In genomic region chr6:72636786-72637185, GRCh38 we compare ENCODE assay signal across 17 cellular contexts. TPM values are rescaled to one million over a fixed set of nuclear protein-coding genes. Genes with fewer than 3 reads are reported as not detected.
DNase-seq lines count a peak whose midpoint lies in the region; ATAC-seq, FAIRE-seq and TF ChIP-seq lines count a peak whose summit lies in the region.
"Had no signal": no experiment of that assay in that cellular context is flagged by ENCODE, and none has a peak within 500 bp of the region (broad histone marks: within the 10 kb centered on the region; RNA-seq: fewer than 3 reads in every experiment).

No MANE protein-coding gene starts in this region.

- no peaks in the 10 kb centered on the region for H3K79me2 ChIP-seq in neural progenitor cell (ENCODE audit: low read depth)

- H3K4me3 Mint-ChIP-seq in neural progenitor cell = no peak overlapping the region
- no peak overlapping the region for H3K4me3 Mint-ChIP-seq in CD8-positive, alpha-beta T cell
- H3K4me3 Mint-ChIP-seq: CD4-positive, alpha-beta memory T cell; GM23338; IgD-negative memory B cell had no signal

- DNase-seq in kidney (peak; percentile 22), LoVo (ENCODE audit: low spot score) (no peak), neural progenitor cell (ENCODE audit: low spot score) (no peak)
- no peak for DNase-seq in CD8-positive, alpha-beta T cell
- DNase-seq: CD4-positive, alpha-beta memory T cell; NCI-H1436 treated with DMSO at 0.1 percent for 48 hours; NCI-H2029 treated with DMSO at 0.1 percent for 48 hours; NCI-H2171 treated with DMSO at 0.1 percent for 48 hours; NCI-H446 treated with DMSO at 0.1 percent for 48 hours had no signal

- H4K20me1 ChIP-seq in neural progenitor cell (ENCODE audit: low read depth) = no peaks in the 10 kb centered on the region

- CTCF ChIA-PET in CD8-positive, alpha-beta T cell (lab: Charles Lee) = interaction anchor here (0.8 to 1.2 kb wide), 2 partner anchors 12 to 20 kb away, joined by 3 to 4 read pairs; no protein-coding TSS in a partner anchor

- H3K27ac ChIP-seq in kidney (ENCODE audit: low read depth in 2 of 2, low read length in 2 of 2) = no peak overlapping the region
- no peak overlapping the region for H3K27ac ChIP-seq in neural progenitor cell
- no peak overlapping the region for H3K27ac ChIP-seq in CD8-positive, alpha-beta T cell (ENCODE audit: low read depth, low read length)
- H3K27ac ChIP-seq: SJSA1 had no signal

- peaks cover 4% of the 10 kb centered on the region for H3K27me3 Mint-ChIP-seq in neural progenitor cell (ENCODE audit: insufficient read depth, low read depth)
- no peaks in the 10 kb centered on the region for H3K27me3 Mint-ChIP-seq in CD8-positive, alpha-beta T cell (ENCODE audit: low read depth)
- H3K27me3 Mint-ChIP-seq: IgD-negative memory B cell had no signal

- no peak for FAIRE-seq in kidney (lab: Jason Lieb, UNC)

- POLR2A ChIA-PET in CD8-positive, alpha-beta T cell (lab: Charles Lee) = no interaction called here

- H3K9me3 ChIP-seq in kidney (ENCODE audit: control insufficient read depth in 1 of 2, low read length in 2 of 2) = no peaks in the 10 kb centered on the region
- no peaks in the 10 kb centered on the region for H3K9me3 ChIP-seq in neural progenitor cell (ENCODE audit: low read depth)
- no peaks in the 10 kb centered on the region for H3K9me3 ChIP-seq in CD8-positive, alpha-beta T cell (ENCODE audit: low read length)
- H3K9me3 ChIP-seq: SJSA1 had no signal

- ATAC-seq in GM18519 (IDR thresholded peaks at IDR 0.05; ENCODE audit: low FRiP score, unreplicated experiment) = peak; percentile 3
- peak; percentile 3 for ATAC-seq in HG02678 (IDR thresholded peaks at IDR 0.05; ENCODE audit: unreplicated experiment)
- ATAC-seq in HG03442 (IDR thresholded peaks at IDR 0.05; ENCODE audit: unreplicated experiment) = peak; percentile 2
- ATAC-seq in CD8-positive, alpha-beta T cell = no peak
- ATAC-seq in GM18870 (IDR thresholded peaks at IDR 0.05; ENCODE audit: unreplicated experiment) = no peak
- ATAC-seq: GM23338, HCT116 had no signal

- H3K4me3 ChIP-seq in kidney (ENCODE audit: low read length in 2 of 2) (no peak overlapping the region), neural progenitor cell (no peak overlapping the region)
- no peak overlapping the region for H3K4me3 ChIP-seq in CD8-positive, alpha-beta T cell (ENCODE audit: low read depth, low read length)
- H3K4me3 ChIP-seq: GM23338, SJSA1 had no signal

- no peaks in the 10 kb centered on the region for H3K9me3 Mint-ChIP-seq in neural progenitor cell
- H3K9me3 Mint-ChIP-seq in CD8-positive, alpha-beta T cell = no peaks in the 10 kb centered on the region
- H3K9me3 Mint-ChIP-seq: CD4-positive, alpha-beta memory T cell; GM23338 had no signal

- intact Hi-C loops in kidney (cut with DNase I) = no loop called here
- intact Hi-C loops in CD8-positive, alpha-beta T cell (cut with DNase I, micrococcal nuclease) = no loop called here

- no peaks in the 10 kb centered on the region for H3K36me3 Mint-ChIP-seq in neural progenitor cell
- no peaks in the 10 kb centered on the region for H3K36me3 Mint-ChIP-seq in CD8-positive, alpha-beta T cell
- H3K36me3 Mint-ChIP-seq: CD4-positive, alpha-beta memory T cell had no signal

- no peaks in the 10 kb centered on the region for H3K36me3 ChIP-seq in kidney (ENCODE audit: control insufficient read depth in 1 of 2, insufficient read depth in 2 of 2, low read length in 2 of 2)
- no peaks in the 10 kb centered on the region for H3K36me3 ChIP-seq in neural progenitor cell
- no peaks in the 10 kb centered on the region for H3K36me3 ChIP-seq in CD8-positive, alpha-beta T cell (ENCODE audit: insufficient read depth, low read length)
- H3K36me3 ChIP-seq: SJSA1 had no signal

- H3K27ac Mint-ChIP-seq in neural progenitor cell = no peak overlapping the region
- no peak overlapping the region for H3K27ac Mint-ChIP-seq in CD8-positive, alpha-beta T cell
- H3K27ac Mint-ChIP-seq: CD4-positive, alpha-beta memory T cell; GM23338; IgD-negative memory B cell had no signal

- H2AFZ ChIP-seq in neural progenitor cell (replicated peaks) = no peak overlapping the region
- H2AFZ ChIP-seq: GM23338 had no signal

- no peaks in the 10 kb centered on the region for H3K27me3 ChIP-seq in neural progenitor cell
- no peaks in the 10 kb centered on the region for H3K27me3 ChIP-seq in CD8-positive, alpha-beta T cell (ENCODE audit: insufficient read depth, low read length)
- H3K27me3 ChIP-seq: SJSA1 had no signal

- H3K4me1 ChIP-seq in kidney (ENCODE audit: control insufficient read depth in 1 of 2, insufficient read depth in 1 of 2, low read depth in 1 of 2, low read length in 2 of 2) = no peaks in the 10 kb centered on the region
- no peaks in the 10 kb centered on the region for H3K4me1 ChIP-seq in neural progenitor cell
- no peaks in the 10 kb centered on the region for H3K4me1 ChIP-seq in CD8-positive, alpha-beta T cell (ENCODE audit: insufficient read depth, low read length)
- H3K4me1 ChIP-seq: SJSA1 had no signal

- H3K9ac ChIP-seq in kidney (ENCODE audit: low read length in 2 of 2) (no peak overlapping the region), neural progenitor cell (no peak overlapping the region)

- no peak overlapping the region for H3K4me2 ChIP-seq in neural progenitor cell
- H3K4me2 ChIP-seq: GM23338 had no signal

- peaks cover 3% of the 10 kb centered on the region for H3K4me1 Mint-ChIP-seq in neural progenitor cell
- H3K4me1 Mint-ChIP-seq in CD8-positive, alpha-beta T cell (ENCODE audit: low read depth) = no peaks in the 10 kb centered on the region
- H3K4me1 Mint-ChIP-seq: CD4-positive, alpha-beta memory T cell had no signal

- H3F3A ChIP-seq in neural progenitor cell (ENCODE audit: low read depth) = no peaks in the 10 kb centered on the region

- no peak for TF ChIP-seq CTCF in kidney (IDR thresholded peaks at IDR 0.05; ENCODE audit: borderline replicate concordance, extremely low read depth, insufficient read depth)
- no peak for TF ChIP-seq CTCF in neural progenitor cell (IDR thresholded peaks at IDR 0.05)
- TF ChIP-seq CTCF in CD8-positive, alpha-beta T cell (IDR thresholded peaks at IDR 0.05) = no peak

RNA-seq across cellular contexts. Expression of gene KCNQ5, which starts 14.9 kb away (rescaled TPM):
- total RNA-seq in kidney (0.50 TPM), neural progenitor cell (ENCODE audit: low replicate concordance) (0.09 TPM in 1 of 2 replicates, not detected in the other)
- polyA plus RNA-seq in kidney (ENCODE audit: insufficient read depth, low read depth, low replicate concordance) = not detected
- total RNA-seq in CD8-positive, alpha-beta T cell = 1 to 10 TPM; 3.5 to 3.8 TPM

Comparison
In these comparisons a context has a peak if more than half of its experiments do, and no peak if none do; other contexts are left out.
1. ATAC-seq: peak in GM18519 (single experiment), HG02678 (single experiment) and HG03442 (single experiment); none in CD8-positive, alpha-beta T cell (single experiment) and GM18870 (single experiment).